Comparison of ENCODE assay signal across 8 cellular contexts in the genomic region with DNA sequence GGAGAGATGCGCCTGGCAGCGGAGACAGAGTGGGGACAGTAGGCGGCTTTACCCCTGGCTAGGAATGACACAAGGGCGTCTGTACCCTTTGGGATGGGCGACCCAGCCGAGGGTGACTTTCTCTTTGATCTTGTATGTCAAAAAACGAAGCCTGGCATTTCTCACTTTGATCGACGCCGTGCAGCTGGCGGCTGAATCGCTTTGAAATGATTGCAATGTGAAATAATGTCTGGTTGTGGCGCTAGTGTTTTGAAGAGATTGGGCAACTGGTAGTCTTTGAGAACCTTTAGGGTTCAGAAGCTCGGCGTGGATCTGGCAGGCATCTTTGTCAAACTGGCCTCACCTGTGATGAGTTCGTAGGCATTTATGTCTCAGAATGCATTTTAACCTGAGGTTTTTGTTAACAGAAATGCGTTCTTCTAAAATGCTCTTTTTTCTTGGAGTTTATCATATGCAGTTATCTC. TPM values are rescaled to one million over a fixed set of nuclear protein-coding genes. Genes with fewer than 3 reads are reported as not detected.
DNase-seq lines count a peak whose midpoint lies in the region; ATAC-seq lines count a peak whose summit lies in the region.

No MANE protein-coding gene starts in this region.

- ATAC-seq in GM21381 (IDR thresholded peaks at IDR 0.05; ENCODE audit: unreplicated experiment) (peak; percentile 21), naive B cell (ENCODE audit: low read depth in 2 of 2) (peak; percentile 0 to 3), HG03045 (IDR thresholded peaks at IDR 0.05; ENCODE audit: unreplicated experiment) (no peak)

- H3K4me1 Mint-ChIP-seq in naive B cell = peaks cover 30 to 38% (median 36%) of the 10 kb centered on the region in 3 donors

- no peaks in the 10 kb centered on the region for H3K36me3 Mint-ChIP-seq in naive B cell

- peak overlapping the region; percentile 90 to 98 (median 94) for H3K4me3 Mint-ChIP-seq in naive B cell

- peaks cover 2% of the 10 kb centered on the region for H3K4me1 ChIP-seq in urinary bladder (ENCODE audit: insufficient read depth)

- DNase-seq in DMS 273 treated with DMSO at 0.1 percent for 48 hours (lab: John Stamatoyannopoulos, UW) (peak; percentile 6), LHCN-M2 (ENCODE audit: low read depth) (peak; percentile 69), epithelial cell of prostate (ENCODE audit: low read depth, low spot score) (no peak), naive B cell (peak; percentile 23)
- DNase-seq in activated CD4-positive, alpha-beta T cell treated with anti-CD3 and anti-CD28 coated beads for 48 hours = peak; percentile 59

- H3K36me3 ChIP-seq in urinary bladder (ENCODE audit: insufficient read depth) = no peaks in the 10 kb centered on the region

- peaks cover 0 to 3% (median 0%) of the 10 kb centered on the region in 7 donors for H3K9me3 Mint-ChIP-seq in naive B cell

- H3K27ac ChIP-seq in epithelial cell of prostate (peak overlapping the region; percentile 91), urinary bladder (ENCODE audit: low read depth) (peak overlapping the region; percentile 96)

- WGBS in urinary bladder = 1% methylated on average over 17 of the region's 17 CpGs

- H3K4me3 ChIP-seq in urinary bladder (ENCODE audit: low read depth, low read length) = peak overlapping the region; percentile 87

- no peaks in the 10 kb centered on the region for H3K27me3 Mint-ChIP-seq in naive B cell

- peak overlapping the region; percentile 42 to 98 (median 95) for H3K27ac Mint-ChIP-seq in naive B cell

RNA-seq across cellular contexts. Expression of gene ATF1, which starts 1.0 kb away (rescaled TPM):
- 21.9 and 22.0 TPM in 2 replicates for total RNA-seq in LHCN-M2 (2014; rRNA removed)
- 16.6 TPM for polyA plus RNA-seq in LHCN-M2 (2012)
- polyA plus RNA-seq in naive B cell (ENCODE audit: low read depth in 6 of 6) = 10 to 100 TPM; 33.5 to 66.1 (median 45.2) TPM
- total RNA-seq in urinary bladder = 51.2 TPM
- polyA plus RNA-seq in urinary bladder = 20.2 TPM
